In the genomic region with DNA sequence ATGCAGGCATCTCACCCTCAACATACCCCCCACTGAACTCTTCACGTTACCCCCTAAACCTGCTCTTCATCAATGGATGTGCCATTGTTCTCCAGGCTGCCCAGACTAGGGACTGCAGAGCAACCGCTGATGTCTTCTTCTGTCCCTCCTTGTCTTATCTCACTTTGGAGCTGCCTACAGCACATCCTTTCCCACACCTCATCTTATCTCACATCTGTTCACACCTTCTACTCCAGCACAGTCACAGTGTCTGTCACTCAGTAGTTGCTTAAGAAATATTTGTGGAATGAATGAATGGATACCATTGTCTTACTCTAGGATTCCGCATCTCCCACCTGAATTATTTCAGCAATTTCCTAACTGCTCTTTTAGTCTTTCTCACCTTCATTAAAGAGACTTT, we compare ENCODE assay signal across 1 cellular context.
TF ChIP-seq lines count a peak whose summit lies in the region.

No MANE protein-coding gene starts in this region.

TF ChIP-seq in IMR-90, 13 proteins besides CTCF, POLR2A, EP300 and RAD21:
- TF ChIP-seq MAZ (IDR thresholded peaks at IDR 0.05; ENCODE audit: borderline replicate concordance, low read depth, low read length) (no peak), SMC3 (IDR thresholded peaks at IDR 0.05; ENCODE audit: low read depth, low read length) (no peak), RCOR1 (IDR thresholded peaks at IDR 0.05; ENCODE audit: insufficient replicate concordance, low read length) (no peak), MXI1 (IDR thresholded peaks at IDR 0.05; ENCODE audit: borderline replicate concordance, low read depth, low read length) (no peak), RFX5 (IDR thresholded peaks at IDR 0.05; ENCODE audit: low read depth, low read length) (no peak), NFE2L2 (IDR thresholded peaks at IDR 0.05; ENCODE audit: low read depth, low read length) (no peak), CEBPB (IDR thresholded peaks at IDR 0.05; ENCODE audit: low read depth, low read length) (no peak), MAFK (IDR thresholded peaks at IDR 0.05; ENCODE audit: low read depth, low read length) (no peak), FOS (IDR thresholded peaks at IDR 0.05; ENCODE audit: low read depth, low read length) (no peak), BHLHE40 (IDR thresholded peaks at IDR 0.05; ENCODE audit: low read depth, low read length) (no peak), CHD1 (IDR thresholded peaks at IDR 0.05; ENCODE audit: low read depth, low read length) (no peak)
- TF ChIP-seq, protein P1, sequence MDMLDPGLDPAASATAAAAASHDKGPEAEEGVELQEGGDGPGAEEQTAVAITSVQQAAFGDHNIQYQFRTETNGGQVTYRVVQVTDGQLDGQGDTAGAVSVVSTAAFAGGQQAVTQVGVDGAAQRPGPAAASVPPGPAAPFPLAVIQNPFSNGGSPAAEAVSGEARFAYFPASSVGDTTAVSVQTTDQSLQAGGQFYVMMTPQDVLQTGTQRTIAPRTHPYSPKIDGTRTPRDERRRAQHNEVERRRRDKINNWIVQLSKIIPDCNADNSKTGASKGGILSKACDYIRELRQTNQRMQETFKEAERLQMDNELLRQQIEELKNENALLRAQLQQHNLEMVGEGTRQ (IDR thresholded peaks at IDR 0.05; ENCODE audit: low read depth, low read length): no peak
- TF ChIP-seq, protein P2, sequence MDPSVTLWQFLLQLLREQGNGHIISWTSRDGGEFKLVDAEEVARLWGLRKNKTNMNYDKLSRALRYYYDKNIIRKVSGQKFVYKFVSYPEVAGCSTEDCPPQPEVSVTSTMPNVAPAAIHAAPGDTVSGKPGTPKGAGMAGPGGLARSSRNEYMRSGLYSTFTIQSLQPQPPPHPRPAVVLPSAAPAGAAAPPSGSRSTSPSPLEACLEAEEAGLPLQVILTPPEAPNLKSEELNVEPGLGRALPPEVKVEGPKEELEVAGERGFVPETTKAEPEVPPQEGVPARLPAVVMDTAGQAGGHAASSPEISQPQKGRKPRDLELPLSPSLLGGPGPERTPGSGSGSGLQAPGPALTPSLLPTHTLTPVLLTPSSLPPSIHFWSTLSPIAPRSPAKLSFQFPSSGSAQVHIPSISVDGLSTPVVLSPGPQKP (IDR thresholded peaks at IDR 0.05; ENCODE audit: borderline replicate concordance, low read depth, low read length): no peak
